In the genomic region with DNA sequence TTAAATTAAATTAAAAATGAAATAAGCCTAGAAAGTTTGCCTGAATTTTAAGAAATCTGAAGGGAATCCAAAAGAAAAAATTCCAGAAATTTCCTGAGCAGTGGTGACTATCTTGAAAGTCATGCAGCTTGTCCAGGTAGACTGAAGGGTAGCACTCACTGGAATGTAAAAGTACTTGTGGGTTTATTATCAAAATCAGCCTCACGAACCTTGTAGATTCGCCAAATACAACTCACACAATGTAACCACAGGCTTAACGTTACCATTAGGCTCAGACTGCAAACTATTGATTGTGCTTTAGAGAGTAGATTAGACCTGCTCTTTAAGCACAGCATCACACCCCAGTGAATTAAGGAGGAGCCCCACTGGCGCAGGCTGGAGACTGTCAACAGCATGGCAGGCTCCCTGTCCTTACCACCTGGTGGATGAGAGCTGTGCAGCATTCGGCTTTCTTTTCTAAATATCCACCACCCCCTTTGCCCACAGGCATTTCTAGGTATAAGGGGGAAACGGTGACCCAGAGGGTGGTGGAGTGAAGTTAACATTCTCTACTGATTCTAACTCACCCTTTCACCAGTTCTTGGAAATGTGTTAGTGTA, we compare ENCODE assay signal across 15 cellular contexts. TPM values are rescaled to one million over a fixed set of nuclear protein-coding genes. Genes with fewer than 3 reads are reported as not detected.
A peak's percentile ranks its signal among the peaks of the same experiment; 100 is the strongest.
DNase-seq lines count a peak whose midpoint lies in the region; ATAC-seq, FAIRE-seq and TF ChIP-seq lines count a peak whose summit lies in the region.
"Had no signal": no experiment of that assay in that cellular context is flagged by ENCODE, and none has a peak within 500 bp of the region (broad histone marks: within the 10 kb centered on the region; RNA-seq: fewer than 3 reads in every experiment).

No MANE protein-coding gene starts in this region.

- no peaks in the 10 kb centered on the region for H4K20me1 ChIP-seq in astrocyte (ENCODE audit: insufficient read depth, low read length)
- peaks cover 3% of the 10 kb centered on the region for H4K20me1 ChIP-seq in osteoblast (ENCODE audit: insufficient read depth, low read length)

- H3K79me2 ChIP-seq in astrocyte (ENCODE audit: insufficient read depth, low read length) (no peaks in the 10 kb centered on the region), osteoblast (ENCODE audit: insufficient read depth, low read length) (no peaks in the 10 kb centered on the region)

- ATAC-seq in CD8-positive, alpha-beta T cell: no peak
- no peak for ATAC-seq in HG02798 (IDR thresholded peaks at IDR 0.05; ENCODE audit: poor library complexity, unreplicated experiment)
- ATAC-seq: pancreas had no signal

- peak; percentile 64 for FAIRE-seq in astrocyte (lab: Jason Lieb, UNC)
- FAIRE-seq: pancreas had no signal

- CTCF ChIA-PET in CD8-positive, alpha-beta T cell (lab: Charles Lee): no interaction called here

- H2AFZ ChIP-seq in astrocyte (ENCODE audit: low read depth, low read length) (no peak overlapping the region), osteoblast (ENCODE audit: low read length) (no peak overlapping the region)

- no peak overlapping the region for H3K27ac Mint-ChIP-seq in astrocyte (ENCODE audit: unreplicated experiment)
- no peak overlapping the region for H3K27ac Mint-ChIP-seq in CD8-positive, alpha-beta T cell

- peaks cover 25% of the 10 kb centered on the region for H3K4me1 Mint-ChIP-seq in astrocyte (ENCODE audit: low read depth, unreplicated experiment)
- H3K4me1 Mint-ChIP-seq in CD8-positive, alpha-beta T cell (ENCODE audit: low read depth): no peaks in the 10 kb centered on the region

- DNase-seq in EH (ENCODE audit: low read depth): peak; percentile 32
- peak; percentile 62 for DNase-seq in NCI-H2107 (lab: John Stamatoyannopoulos, UW)
- peak; percentile 83 for DNase-seq in astrocyte (ENCODE audit: low read depth)
- DNase-seq in osteoblast (ENCODE audit: insufficient read length, low spot score, missing footprints): no peak
- DNase-seq in CD8-positive, alpha-beta T cell: no peak
- no peak for DNase-seq in NCI-H748 treated with DMSO at 0.1 percent for 48 hours (lab: John Stamatoyannopoulos, UW)
- no peak for DNase-seq in HCEC 1CT
- DNase-seq: activated naive CD4-positive, alpha-beta T cell treated with Interleukin-2 at 50 U/mL for 16 hours; islet precursor cell; NCI-H2081 treated with DMSO at 0.1 percent for 48 hours; pancreas; testis had no signal

- H3K27ac ChIP-seq in astrocyte (ENCODE audit: low read depth, low read length) (peak overlapping the region; percentile 22), osteoblast (ENCODE audit: low read depth, low read length) (peak overlapping the region; percentile 13)
- no peak overlapping the region for H3K27ac ChIP-seq in CD8-positive, alpha-beta T cell (ENCODE audit: low read depth, low read length)
- H3K27ac ChIP-seq: BLaER1, cardiac muscle cell, pancreas, testis had no signal

- no peaks in the 10 kb centered on the region for H3K27me3 Mint-ChIP-seq in astrocyte (ENCODE audit: low read depth, unreplicated experiment)
- H3K27me3 Mint-ChIP-seq in CD8-positive, alpha-beta T cell (ENCODE audit: low read depth): no peaks in the 10 kb centered on the region

- peak overlapping the region; percentile 71 for H3K4me2 ChIP-seq in astrocyte (ENCODE audit: low read length)
- H3K4me2 ChIP-seq in osteoblast (ENCODE audit: insufficient read depth, low read length): peak overlapping the region; percentile 46
- H3K4me2 ChIP-seq: BLaER1 had no signal

- H3K4me3 ChIP-seq in astrocyte (ENCODE audit: insufficient read depth, low read depth, low read length): no peak overlapping the region
- no peak overlapping the region for H3K4me3 ChIP-seq in osteoblast (ENCODE audit: insufficient read depth, low read length)
- no peak overlapping the region for H3K4me3 ChIP-seq in CD8-positive, alpha-beta T cell (ENCODE audit: low read depth, low read length)
- H3K4me3 ChIP-seq: BLaER1, cardiac muscle cell, pancreas, testis had no signal

- H3K27me3 ChIP-seq in astrocyte (ENCODE audit: insufficient read depth, low read length): no peaks in the 10 kb centered on the region
- H3K27me3 ChIP-seq in osteoblast (ENCODE audit: insufficient read depth, low read length): no peaks in the 10 kb centered on the region
- no peaks in the 10 kb centered on the region for H3K27me3 ChIP-seq in CD8-positive, alpha-beta T cell (ENCODE audit: insufficient read depth, low read length)
- H3K27me3 ChIP-seq: cardiac muscle cell, pancreas, testis had no signal

- POLR2A ChIA-PET in CD8-positive, alpha-beta T cell (lab: Charles Lee): no interaction called here

- peaks cover 6% of the 10 kb centered on the region for H3K36me3 Mint-ChIP-seq in astrocyte (ENCODE audit: low read depth, unreplicated experiment)
- peaks cover 7% of the 10 kb centered on the region for H3K36me3 Mint-ChIP-seq in CD8-positive, alpha-beta T cell

- H3K9ac ChIP-seq in astrocyte (ENCODE audit: low read length): peak overlapping the region; percentile 14
- H3K9ac ChIP-seq: BLaER1 had no signal

- intact Hi-C loops in CD8-positive, alpha-beta T cell (cut with DNase I, micrococcal nuclease): no loop called here

- H3K4me3 Mint-ChIP-seq in astrocyte (ENCODE audit: unreplicated experiment): no peak overlapping the region
- no peak overlapping the region for H3K4me3 Mint-ChIP-seq in CD8-positive, alpha-beta T cell

- H3K9me3 Mint-ChIP-seq in astrocyte (ENCODE audit: unreplicated experiment): no peaks in the 10 kb centered on the region
- no peaks in the 10 kb centered on the region for H3K9me3 Mint-ChIP-seq in CD8-positive, alpha-beta T cell

- H3K36me3 ChIP-seq in astrocyte (ENCODE audit: insufficient read depth, low read length) (no peaks in the 10 kb centered on the region), osteoblast (ENCODE audit: insufficient read depth, low read length) (no peaks in the 10 kb centered on the region)
- H3K36me3 ChIP-seq in CD8-positive, alpha-beta T cell (ENCODE audit: insufficient read depth, low read length): no peaks in the 10 kb centered on the region
- H3K36me3 ChIP-seq: cardiac muscle cell, pancreas had no signal

- H3K9me3 ChIP-seq in astrocyte (ENCODE audit: insufficient read depth, low read depth, low read length): no peaks in the 10 kb centered on the region
- no peaks in the 10 kb centered on the region for H3K9me3 ChIP-seq in osteoblast (ENCODE audit: low read depth, low read length)
- no peaks in the 10 kb centered on the region for H3K9me3 ChIP-seq in CD8-positive, alpha-beta T cell (ENCODE audit: low read length)
- H3K9me3 ChIP-seq: BLaER1, pancreas, testis had no signal

- H3K4me1 ChIP-seq in astrocyte (ENCODE audit: insufficient read depth, low read length) (peaks cover 37% of the 10 kb centered on the region), osteoblast (ENCODE audit: insufficient read depth, low read length) (peaks cover 41% of the 10 kb centered on the region)
- no peaks in the 10 kb centered on the region for H3K4me1 ChIP-seq in CD8-positive, alpha-beta T cell (ENCODE audit: insufficient read depth, low read length)
- H3K4me1 ChIP-seq: pancreas had no signal

- no peak for TF ChIP-seq CTCF in astrocyte (IDR thresholded peaks at IDR 0.05; ENCODE audit: insufficient read depth, low read depth, low read length)
- TF ChIP-seq CTCF in osteoblast (IDR thresholded peaks at IDR 0.05; ENCODE audit: extremely low read depth, low read depth, low read length): no peak
- TF ChIP-seq CTCF in CD8-positive, alpha-beta T cell (IDR thresholded peaks at IDR 0.05): no peak

RNA-seq across cellular contexts. Expression of gene GSDME, which starts 56.7 kb away (rescaled TPM):
- total RNA-seq in astrocyte (25.0 and 27.7 TPM in 2 replicates), osteoblast (42.3 and 44.5 TPM in 2 replicates)
- not detected for total RNA-seq in CD8-positive, alpha-beta T cell

Comparison
In these comparisons a context has a peak if more than half of its experiments do, and no peak if none do; other contexts are left out.
1. DNase-seq: peak in EH (single experiment), NCI-H2107 (single experiment) and astrocyte (single experiment); none in osteoblast (single experiment), CD8-positive, alpha-beta T cell (0 of 7), NCI-H748 treated with DMSO at 0.1 percent for 48 hours (single experiment) and HCEC 1CT (single experiment).
2. RNA of gene GSDME, which starts 56.7 kb away (total RNA-seq): 42.3 to 44.5 TPM in osteoblast and 25.0 to 27.7 TPM in astrocyte; not detected in CD8-positive, alpha-beta T cell; every median in the first group is over 10 times any median in the second.